Comparison of ENCODE assay signal across 11 cellular contexts in genomic region chr15:51869074-51869425, GRCh38. TPM values are rescaled to one million over a fixed set of nuclear protein-coding genes. Genes with fewer than 3 reads are reported as not detected.
DNase-seq lines count a peak whose midpoint lies in the region; ATAC-seq and TF ChIP-seq lines count a peak whose summit lies in the region.
"Had no signal": no experiment of that assay in that cellular context is flagged by ENCODE, and none has a peak within 500 bp of the region (broad histone marks: within the 10 kb centered on the region; RNA-seq: fewer than 3 reads in every experiment).

No MANE protein-coding gene starts in this region.

- no peak for TF ChIP-seq CTCF in AG10803 (conservative IDR thresholded peaks at IDR 0.05; ENCODE audit: low read length)
- TF ChIP-seq CTCF in astrocyte of the spinal cord (IDR thresholded peaks at IDR 0.05; ENCODE audit: low read depth, low read length) = no peak
- no peak for TF ChIP-seq CTCF in liver (IDR thresholded peaks at IDR 0.05; ENCODE audit: low read depth, low read length, missing input control)

- peak overlapping the region in 3 of 9 donors; percentile 21 to 66 (median 26) for H3K27ac Mint-ChIP-seq in naive thymus-derived CD4-positive, alpha-beta T cell
- H3K27ac Mint-ChIP-seq: activated naive CD8-positive, alpha-beta T cell treated with anti-CD3 and anti-CD28 coated beads, Interleukin-2, amount 10 ng/mL, durations not matched to agents 7 days and 5 days had no signal

- peak in 1 of 2 donors; percentile 28 for TF ChIP-seq RAD21 in liver (IDR thresholded peaks at IDR 0.05)

- CTCF ChIA-PET in naive thymus-derived CD4-positive, alpha-beta T cell (lab: Charles Lee) = no interaction called here

- no peak overlapping the region for H3K4me3 ChIP-seq in AG10803 (ENCODE audit: low read length)
- no peak overlapping the region for H3K4me3 ChIP-seq in astrocyte of the spinal cord (ENCODE audit: low read depth, low read length)
- no peak overlapping the region for H3K4me3 ChIP-seq in liver (ENCODE audit: low read depth in 1 of 3, low read length in 3 of 3)
- no peak overlapping the region for H3K4me3 ChIP-seq in right cardiac atrium (ENCODE audit: low read length)
- H3K4me3 ChIP-seq in naive thymus-derived CD4-positive, alpha-beta T cell (ENCODE audit: low read length) = no peak overlapping the region
- H3K4me3 ChIP-seq: esophagus squamous epithelium had no signal

- peak overlapping the region in 1 of 2 donors; percentile 39 for H3K9ac ChIP-seq in liver (ENCODE audit: low read depth in 1 of 2, low read length in 2 of 2)

- peaks cover 2 to 15% (median 10%) of the 10 kb centered on the region in 4 donors for H3K36me3 ChIP-seq in liver (ENCODE audit: control insufficient read depth in 4 of 4, insufficient read depth in 3 of 4, low read depth in 1 of 4, low read length in 3 of 4)
- peaks cover 4 to 60% (median 5%) of the 10 kb centered on the region in 3 experiments for H3K36me3 ChIP-seq in naive thymus-derived CD4-positive, alpha-beta T cell (ENCODE audit: control insufficient read depth in 2 of 3, insufficient read depth in 3 of 3, low read length in 3 of 3)

- WGBS in liver = 21% methylated on average over 2 of the region's 2 CpGs
- WGBS in right cardiac atrium = 55% methylated on average over 2 of the region's 2 CpGs

- no peak for ATAC-seq in right cardiac atrium
- ATAC-seq in GM18519 (IDR thresholded peaks at IDR 0.05; ENCODE audit: low FRiP score, unreplicated experiment) = no peak
- ATAC-seq in naive thymus-derived CD4-positive, alpha-beta T cell = no peak

- H3K4me1 ChIP-seq in liver (ENCODE audit: control insufficient read depth in 4 of 4, insufficient read depth in 4 of 4, low read length in 3 of 4) = peaks cover 0 to 7% (median 6%) of the 10 kb centered on the region in 4 donors
- H3K4me1 ChIP-seq in right cardiac atrium (ENCODE audit: control insufficient read depth, insufficient read depth, low read length) = no peaks in the 10 kb centered on the region
- H3K4me1 ChIP-seq in naive thymus-derived CD4-positive, alpha-beta T cell (ENCODE audit: control insufficient read depth in 2 of 2, insufficient read depth in 2 of 2, low read length in 2 of 2) = no peaks in the 10 kb centered on the region

- H3K27me3 ChIP-seq in liver (ENCODE audit: control insufficient read depth in 4 of 4, insufficient read depth in 4 of 4, low read length in 3 of 4) (no peaks in the 10 kb centered on the region), right cardiac atrium (ENCODE audit: control insufficient read depth, insufficient read depth) (no peaks in the 10 kb centered on the region)
- H3K27me3 ChIP-seq in naive thymus-derived CD4-positive, alpha-beta T cell (ENCODE audit: control insufficient read depth in 2 of 2, insufficient read depth in 2 of 2, low read length in 2 of 2) = no peaks in the 10 kb centered on the region
- H3K27me3 ChIP-seq: esophagus squamous epithelium had no signal

- H3K9me3 Mint-ChIP-seq in naive thymus-derived CD4-positive, alpha-beta T cell = peaks cover 0 to 4% (median 0%) of the 10 kb centered on the region in 11 donors
- H3K9me3 Mint-ChIP-seq: activated naive CD8-positive, alpha-beta T cell treated with anti-CD3 and anti-CD28 coated beads, Interleukin-2, amount 10 ng/mL, durations not matched to agents 7 days and 5 days; CD8-positive, alpha-beta memory T cell had no signal

- H3K36me3 Mint-ChIP-seq in naive thymus-derived CD4-positive, alpha-beta T cell = peaks cover 13 to 75% (median 46%) of the 10 kb centered on the region in 5 donors

- DNase-seq in AG10803 (ENCODE audit: low read depth) (peak; percentile 78), M059J (ENCODE audit: low read depth) (peak; percentile 88), astrocyte of the spinal cord (ENCODE audit: low read depth, low spot score) (peak; percentile 89), right cardiac atrium (no peak)
- DNase-seq in naive thymus-derived CD4-positive, alpha-beta T cell = no peak
- DNase-seq in activated CD4-positive, alpha-beta T cell treated with anti-CD3 and anti-CD28 coated beads for 1 hour = no peak
- DNase-seq: activated naive CD8-positive, alpha-beta T cell treated with anti-CD3 and anti-CD28 coated beads, Interleukin-2, amount 10 ng/mL, durations not matched to agents 7 days and 5 days; CD8-positive, alpha-beta memory T cell; esophagus squamous epithelium had no signal

- no peaks in the 10 kb centered on the region for H3K27me3 Mint-ChIP-seq in naive thymus-derived CD4-positive, alpha-beta T cell
- H3K27me3 Mint-ChIP-seq: activated naive CD8-positive, alpha-beta T cell treated with anti-CD3 and anti-CD28 coated beads, Interleukin-2, amount 10 ng/mL, durations not matched to agents 7 days and 5 days had no signal

- H3K27ac ChIP-seq in liver (ENCODE audit: low read depth in 1 of 2, low read length in 2 of 2) = no peak overlapping the region
- H3K27ac ChIP-seq in right cardiac atrium (ENCODE audit: low read length) = no peak overlapping the region
- no peak overlapping the region for H3K27ac ChIP-seq in naive thymus-derived CD4-positive, alpha-beta T cell (ENCODE audit: low read depth, low read length)

- H3K4me1 Mint-ChIP-seq in naive thymus-derived CD4-positive, alpha-beta T cell = peaks cover 6 to 19% (median 9%) of the 10 kb centered on the region in 7 donors

- in situ Hi-C loops in astrocyte of the spinal cord (cut with HindIII; ENCODE audit: low sequenced_read_pairs) = no loop called here

- H3K4me3 Mint-ChIP-seq in naive thymus-derived CD4-positive, alpha-beta T cell = no peak overlapping the region
- H3K4me3 Mint-ChIP-seq: activated naive CD8-positive, alpha-beta T cell treated with anti-CD3 and anti-CD28 coated beads, Interleukin-2, amount 10 ng/mL, durations not matched to agents 7 days and 5 days; CD8-positive, alpha-beta memory T cell had no signal

- no peaks in the 10 kb centered on the region for H3K9me3 ChIP-seq in liver (ENCODE audit: control insufficient read depth in 4 of 4, low read length in 3 of 4)
- H3K9me3 ChIP-seq in right cardiac atrium (ENCODE audit: control insufficient read depth, low read length) = no peaks in the 10 kb centered on the region
- no peaks in the 10 kb centered on the region for H3K9me3 ChIP-seq in naive thymus-derived CD4-positive, alpha-beta T cell (ENCODE audit: control insufficient read depth in 2 of 3, low read length in 3 of 3)
- H3K9me3 ChIP-seq: esophagus squamous epithelium had no signal

- intact Hi-C loops in right cardiac atrium (cut with DNase I) = no loop called here
- intact Hi-C loops in naive thymus-derived CD4-positive, alpha-beta T cell (cut with micrococcal nuclease) = loop anchor here in 1 of 2 donors (5.0 kb wide), 1 partner anchor 37 kb away; no protein-coding TSS in a partner anchor

- POLR2A ChIA-PET in naive thymus-derived CD4-positive, alpha-beta T cell (lab: Charles Lee) = no interaction called here

TF ChIP-seq in liver, 16 proteins besides CTCF, POLR2A, EP300 and RAD21 (continues in another document):
- TF ChIP-seq ATF3 (IDR thresholded peaks at IDR 0.05) = no peak
- TF ChIP-seq JUND (IDR thresholded peaks at IDR 0.05) = peak in 1 of 2 donors; percentile 74
- TF ChIP-seq SP1 (IDR thresholded peaks at IDR 0.05) = peak; percentile 59
- TF ChIP-seq ZBTB33 (IDR thresholded peaks at IDR 0.05) = peak; percentile 33
- no peak for TF ChIP-seq REST (IDR thresholded peaks at IDR 0.05)

RNA-seq across cellular contexts. Expression of gene TMOD3, which starts 39.6 kb away (rescaled TPM):
- 32.3 and 50.0 TPM in 2 replicates for total RNA-seq in M059J (2014; rRNA removed; shearing (Covaris generic))
- total RNA-seq in liver (10 to 100 TPM; 16.0 to 23.9 TPM), right cardiac atrium (10 to 100 TPM; 23.1 to 29.8 (median 25.5) TPM)
- polyA plus RNA-seq in liver (10 to 100 TPM in 1 of 2 donors, 1 to 10 TPM in 1; 7.2 to 12.1 TPM), right cardiac atrium (31.4 TPM)
- total RNA-seq in naive thymus-derived CD4-positive, alpha-beta T cell = 10 to 100 TPM; 46.5 to 75.9 (median 50.4) TPM
- polyA plus RNA-seq in naive thymus-derived CD4-positive, alpha-beta T cell = 10 to 100 TPM; 25.5 to 25.6 TPM

Comparison
In these comparisons a context has a peak if more than half of its experiments do, and no peak if none do; other contexts are left out.
1. DNase-seq: peak in AG10803 (single experiment), M059J (single experiment) and astrocyte of the spinal cord (single experiment); none in right cardiac atrium (0 of 3), naive thymus-derived CD4-positive, alpha-beta T cell (0 of 9) and activated CD4-positive, alpha-beta T cell treated with anti-CD3 and anti-CD28 coated beads for 1 hour (single experiment).